In the genomic region with DNA sequence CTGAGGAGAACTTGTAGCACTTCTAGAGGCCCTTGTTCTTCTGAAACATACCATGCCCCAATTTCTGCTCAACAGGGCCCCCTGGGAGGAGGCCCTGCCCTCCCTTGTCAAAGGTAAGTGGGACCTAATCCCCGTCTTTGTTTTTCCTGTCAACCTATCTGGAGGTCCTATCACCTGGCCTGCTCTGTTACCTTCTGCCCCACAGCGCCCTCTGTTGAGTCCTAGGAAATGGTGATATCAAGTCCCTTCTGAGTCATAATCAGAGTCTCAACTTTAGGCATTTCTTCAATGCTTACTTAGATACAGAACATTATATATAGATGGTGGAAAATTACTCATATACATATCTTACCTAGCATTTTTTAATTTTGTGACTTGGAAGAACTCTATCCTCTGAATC, we compare ENCODE assay signal across 9 cellular contexts. TPM values are rescaled to one million over a fixed set of nuclear protein-coding genes. Genes with fewer than 3 reads are reported as not detected.
A peak's percentile ranks its signal among the peaks of the same experiment; 100 is the strongest.
DNase-seq lines count a peak whose midpoint lies in the region; TF ChIP-seq lines count a peak whose summit lies in the region.
"Had no signal": no experiment of that assay in that cellular context is flagged by ENCODE, and none has a peak within 500 bp of the region (broad histone marks: within the 10 kb centered on the region; RNA-seq: fewer than 3 reads in every experiment).

No MANE protein-coding gene starts in this region.

- CTCF ChIA-PET in RWPE1 (lab: Yijun Ruan, JAX): no interaction called here

- H3K4me3 ChIP-seq in Jurkat, Clone E6-1 (ENCODE audit: low read length): no peak overlapping the region
- H3K4me3 ChIP-seq in epithelial cell of esophagus (ENCODE audit: low read length) (no peak overlapping the region), adrenal gland (no peak overlapping the region)

- no peak for TF ChIP-seq POLR2A in adrenal gland (IDR thresholded peaks at IDR 0.05)

- H3K36me3 ChIP-seq in adrenal gland (replicated peaks in 1 of 2): no peaks in the 10 kb centered on the region

- 16 to 33% (median 27%) methylated on average over 2 of the region's 2 CpGs for WGBS in adrenal gland, 4 donors

- intact Hi-C loops in cardiac septum (cut with DNase I) (no loop called here), adrenal gland (cut with DNase I) (no loop called here)

- peak; percentile 5 for DNase-seq in CD1c-positive myeloid dendritic cell (ENCODE audit: extremely low spot score)
- peak; percentile 47 for DNase-seq in Jurkat, Clone E6-1 (ENCODE audit: low read depth, low spot score)
- peak; percentile 32 for DNase-seq in epithelial cell of esophagus (ENCODE audit: low read depth)
- DNase-seq in cardiac septum (ENCODE audit: low spot score): no peak
- DNase-seq in RWPE1 (ENCODE audit: low spot score): no peak
- no peak for DNase-seq in GOT3 (lab: John Stamatoyannopoulos, UW)
- no peak for DNase-seq in adrenal gland

- TF ChIP-seq CTCF in GM12874 (IDR thresholded peaks at IDR 0.05; ENCODE audit: insufficient read depth, low read depth, low read length) (peak; percentile 67), epithelial cell of esophagus (IDR thresholded peaks at IDR 0.05; ENCODE audit: insufficient read depth, low read depth, low read length, missing control alignments) (peak; percentile 13), RWPE1 (conservative IDR thresholded peaks at IDR 0.05; ENCODE audit: low read depth) (no peak), adrenal gland (IDR thresholded peaks at IDR 0.05) (no peak)

- no peaks in the 10 kb centered on the region for H3K4me1 ChIP-seq in adrenal gland (replicated peaks in 1 of 2)

- POLR2A ChIA-PET in RWPE1 (lab: Yijun Ruan, JAX; ENCODE audit: low non-redundant PET): no interaction called here

- no peaks in the 10 kb centered on the region for H3K27me3 ChIP-seq in adrenal gland

- H3K9me3 ChIP-seq in adrenal gland (replicated peaks in 1 of 3): no peaks in the 10 kb centered on the region

- H3K27ac ChIP-seq in RWPE1: no peak overlapping the region
- H3K27ac ChIP-seq in adrenal gland: no peak overlapping the region

RNA-seq across cellular contexts. Expression of gene FCRL4, which starts 28.2 kb away (rescaled TPM):
- not detected for polyA plus RNA-seq in Jurkat, Clone E6-1 (2012; ENCODE audit: insufficient read depth, insufficient read length)
- total RNA-seq in cardiac septum (not detected), adrenal gland (not detected)
- polyA plus RNA-seq in adrenal gland: not detected
- total RNA-seq: activated naive CD4-positive, alpha-beta T cell treated with anti-CD3 and anti-CD28 coated beads, Interleukin-2, amount 50 U/mL, for 72 hours had no signal

Comparison
In these comparisons a context has a peak if more than half of its experiments do, and no peak if none do; other contexts are left out.
1. DNase-seq: peak in CD1c-positive myeloid dendritic cell (single experiment), Jurkat, Clone E6-1 (single experiment) and epithelial cell of esophagus (single experiment); none in cardiac septum (single experiment), RWPE1 (single experiment), GOT3 (single experiment) and adrenal gland (0 of 7).
2. CTCF ChIP-seq: peak in GM12874 (single experiment) and epithelial cell of esophagus (single experiment); none in RWPE1 (single experiment) and adrenal gland (0 of 6).